30 cellular contexts compared by ENCODE assay signal in genomic region chrX:110139172-110139571, GRCh38.
"Had no signal": no experiment of that assay in that cellular context is flagged by ENCODE, and none has a peak within 500 bp of the region (broad histone marks: within the 10 kb centered on the region; RNA-seq: fewer than 3 reads in every experiment).

No MANE protein-coding gene starts in this region.

- H3K9me3 Mint-ChIP-seq: activated CD4-positive, alpha-beta memory T cell treated with anti-CD3 and anti-CD28 coated beads for 36 hours; activated CD4-positive, alpha-beta T cell treated with anti-CD3 and anti-CD28 coated beads, Interleukin-2, amount 10 ng/mL, durations not matched to agents 24 days and 14 days; activated naive CD4-positive, alpha-beta T cell treated with anti-CD3 and anti-CD28 coated beads, Interleukin-2, amount 10 ng/mL, durations not matched to agents 7 days and 5 days; activated naive CD4-positive, alpha-beta T cell treated with anti-CD3 and anti-CD28 coated beads, Interleukin-2, amount 50 U/mL, for 72 hours; activated naive CD8-positive, alpha-beta T cell treated with anti-CD3 and anti-CD28 coated beads, Interleukin-2, amount 10 ng/mL, durations not matched to agents 7 days and 5 days; activated T-cell treated with anti-CD3 and anti-CD28 coated beads, Interleukin-2, amount 50 U/mL, for 72 hours; T-helper 2 cell treated with Interferon-gamma antibody and Interleukin-4, amounts not matched to agents 5 μg/mL and 100 μg/mL, for 36 hours had no signal

- H3K36me3 ChIP-seq: heart left ventricle had no signal

- H3K36me3 Mint-ChIP-seq: activated CD4-positive, alpha-beta memory T cell treated with anti-CD3 and anti-CD28 coated beads for 36 hours; activated naive CD4-positive, alpha-beta T cell treated with anti-CD3 and anti-CD28 coated beads, Interleukin-2, amount 10 ng/mL, durations not matched to agents 7 days and 5 days; activated naive CD4-positive, alpha-beta T cell treated with anti-CD3 and anti-CD28 coated beads, Interleukin-2, amount 50 U/mL, for 72 hours; activated naive CD8-positive, alpha-beta T cell treated with anti-CD3 and anti-CD28 coated beads, Interleukin-2, amount 10 ng/mL, durations not matched to agents 7 days and 5 days had no signal

- H3K27me3 Mint-ChIP-seq: activated CD4-positive, alpha-beta memory T cell treated with anti-CD3 and anti-CD28 coated beads for 36 hours; activated CD4-positive, alpha-beta T cell treated with anti-CD3 and anti-CD28 coated beads for 36 hours; activated CD4-positive, alpha-beta T cell treated with anti-CD3 and anti-CD28 coated beads, Interleukin-2, amount 10 ng/mL, durations not matched to agents 24 days and 14 days; activated CD8-positive, alpha-beta memory T cell treated with anti-CD3 and anti-CD28 coated beads, Interleukin-2, amount 10 ng/mL, durations not matched to agents 7 days and 5 days; activated naive CD4-positive, alpha-beta T cell treated with anti-CD3 and anti-CD28 coated beads, Interleukin-2, amount 10 ng/mL, durations not matched to agents 7 days and 5 days; activated naive CD8-positive, alpha-beta T cell treated with anti-CD3 and anti-CD28 coated beads, Interleukin-2, amount 10 ng/mL, durations not matched to agents 7 days and 5 days; T-helper 17 cell had no signal

- H3K4me3 Mint-ChIP-seq: activated CD4-positive, alpha-beta memory T cell treated with anti-CD3 and anti-CD28 coated beads for 36 hours; activated CD4-positive, alpha-beta T cell treated with anti-CD3 and anti-CD28 coated beads for 36 hours; activated CD4-positive, alpha-beta T cell treated with anti-CD3 and anti-CD28 coated beads, Interleukin-2, amount 10 ng/mL, durations not matched to agents 24 days and 14 days; activated CD8-positive, alpha-beta memory T cell treated with anti-CD3 and anti-CD28 coated beads, Interleukin-2, amount 10 ng/mL, durations not matched to agents 7 days and 5 days; activated CD8-positive, alpha-beta T cell treated with anti-CD3 and anti-CD28 coated beads, Interleukin-2, amount 10 ng/mL, durations not matched to agents 7 days and 5 days; activated naive CD4-positive, alpha-beta T cell treated with anti-CD3 and anti-CD28 coated beads, Interleukin-2, amount 10 ng/mL, durations not matched to agents 7 days and 5 days; activated naive CD8-positive, alpha-beta T cell treated with anti-CD3 and anti-CD28 coated beads, Interleukin-2, amount 10 ng/mL, durations not matched to agents 7 days and 5 days; activated T-cell treated with anti-CD3 and anti-CD28 coated beads, Interleukin-2, amount 50 U/mL, for 72 hours; T-helper 17 cell; T-helper 2 cell treated with Interferon-gamma antibody and Interleukin-4, amounts not matched to agents 5 μg/mL and 100 μg/mL, for 36 hours had no signal

- H3K27ac ChIP-seq: body of pancreas, heart left ventricle, WERI-Rb-1 had no signal

- H3K4me1 Mint-ChIP-seq: activated CD4-positive, alpha-beta T cell treated with anti-CD3 and anti-CD28 coated beads for 36 hours; activated CD4-positive, alpha-beta T cell treated with anti-CD3 and anti-CD28 coated beads, Interleukin-2, amount 10 ng/mL, durations not matched to agents 24 days and 14 days; activated naive CD4-positive, alpha-beta T cell treated with anti-CD3 and anti-CD28 coated beads, Interleukin-2, amount 10 ng/mL, durations not matched to agents 7 days and 5 days; activated naive CD8-positive, alpha-beta T cell treated with anti-CD3 and anti-CD28 coated beads, Interleukin-2, amount 10 ng/mL, durations not matched to agents 7 days and 5 days; T-helper 17 cell had no signal

- H3K4me3 ChIP-seq: body of pancreas, heart left ventricle had no signal

- H3K9me3 ChIP-seq: body of pancreas, heart left ventricle had no signal

- DNase-seq: activated CD4-positive, alpha-beta memory T cell treated with anti-CD3 and anti-CD28 coated beads for 36 hours; activated CD4-positive, alpha-beta T cell treated with anti-CD3 and anti-CD28 coated beads for 36 hours; activated CD4-positive, alpha-beta T cell treated with anti-CD3 and anti-CD28 coated beads, Interleukin-2, amount 10 ng/mL, durations not matched to agents 24 days and 14 days; activated CD4-positive, CD25-positive, alpha-beta regulatory T cell; activated CD4-positive, CD25-positive, alpha-beta regulatory T cell treated with anti-CD3 and anti-CD28 coated beads, Interleukin-2, amount 50 U/mL, for 72 hours; activated CD8-positive, alpha-beta memory T cell treated with anti-CD3 and anti-CD28 coated beads, Interleukin-2, amount 10 ng/mL, durations not matched to agents 7 days and 5 days; activated CD8-positive, alpha-beta memory T cell treated with anti-CD3 and anti-CD28 coated beads, Interleukin-2, amount 50 U/mL, for 4 hours; activated CD8-positive, alpha-beta T cell treated with anti-CD3 and anti-CD28 coated beads, Interleukin-2, amount 10 ng/mL, durations not matched to agents 7 days and 5 days; activated gamma-delta T cell; activated naive CD4-positive, alpha-beta T cell; activated naive CD4-positive, alpha-beta T cell treated with anti-CD3 and anti-CD28 coated beads, Interleukin-2, amount 10 ng/mL, durations not matched to agents 7 days and 5 days; activated naive CD8-positive, alpha-beta T cell treated with anti-CD3 and anti-CD28 coated beads, Interleukin-2, amount 10 ng/mL, durations not matched to agents 7 days and 5 days; activated T-cell treated with anti-CD3 and anti-CD28 coated beads, Interleukin-2, amount 50 U/mL, for 1 hour; activated T-cell treated with anti-CD3 and anti-CD28 coated beads, Interleukin-2, amount 50 U/mL, for 72 hours; amniotic stem cell; anterior cingulate cortex; body of pancreas; caudate nucleus; cortex of kidney; effector CD8-positive, alpha-beta T cell; foreskin fibroblast; glutamatergic neuron; heart left ventricle; T-helper 1 cell; T-helper 17 cell; T1000; WERI-Rb-1 had no signal

- H3K27me3 ChIP-seq: body of pancreas had no signal

- ATAC-seq: activated CD4-positive, alpha-beta T cell treated with anti-CD3 and anti-CD28 coated beads for 36 hours; activated CD8-positive, alpha-beta memory T cell treated with anti-CD3 and anti-CD28 coated beads, Interleukin-2, amount 10 ng/mL, durations not matched to agents 7 days and 5 days; activated CD8-positive, alpha-beta T cell treated with anti-CD3 and anti-CD28 coated beads, Interleukin-2, amount 10 ng/mL, durations not matched to agents 7 days and 5 days; activated naive CD4-positive, alpha-beta T cell treated with anti-CD3 and anti-CD28 coated beads, Interleukin-2, amount 50 U/mL, for 72 hours; activated T-cell treated with anti-CD3 and anti-CD28 coated beads, Interleukin-2, amount 50 U/mL, for 72 hours; body of pancreas; esophagus mucosa; heart left ventricle; T-helper 17 cell had no signal

- H3K27ac Mint-ChIP-seq: activated CD4-positive, alpha-beta memory T cell treated with anti-CD3 and anti-CD28 coated beads for 36 hours; activated CD4-positive, alpha-beta T cell treated with anti-CD3 and anti-CD28 coated beads for 36 hours; activated CD4-positive, alpha-beta T cell treated with anti-CD3 and anti-CD28 coated beads, Interleukin-2, amount 10 ng/mL, durations not matched to agents 24 days and 14 days; activated CD8-positive, alpha-beta memory T cell treated with anti-CD3 and anti-CD28 coated beads, Interleukin-2, amount 10 ng/mL, durations not matched to agents 7 days and 5 days; activated CD8-positive, alpha-beta T cell treated with anti-CD3 and anti-CD28 coated beads, Interleukin-2, amount 10 ng/mL, durations not matched to agents 7 days and 5 days; activated naive CD4-positive, alpha-beta T cell treated with anti-CD3 and anti-CD28 coated beads, Interleukin-2, amount 10 ng/mL, durations not matched to agents 7 days and 5 days; activated naive CD4-positive, alpha-beta T cell treated with anti-CD3 and anti-CD28 coated beads, Interleukin-2, amount 50 U/mL, for 72 hours; activated naive CD8-positive, alpha-beta T cell treated with anti-CD3 and anti-CD28 coated beads, Interleukin-2, amount 10 ng/mL, durations not matched to agents 7 days and 5 days; activated T-cell treated with anti-CD3 and anti-CD28 coated beads, Interleukin-2, amount 50 U/mL, for 72 hours; T-helper 17 cell; T-helper 2 cell treated with Interferon-gamma antibody and Interleukin-4, amounts not matched to agents 5 μg/mL and 100 μg/mL, for 36 hours had no signal
